Comparison of ENCODE assay signal across 2 cellular contexts in genomic region chr2:38945372-38945771, GRCh38.
TF ChIP-seq lines count a peak whose summit lies in the region.

No MANE protein-coding gene starts in this region.

TF ChIP-seq in GM23338, 12 proteins besides CTCF, POLR2A, EP300 and RAD21:
- TF ChIP-seq NANOG (IDR thresholded peaks at IDR 0.05; ENCODE audit: borderline replicate concordance) (no peak), EZH2phosphoT487 (IDR thresholded peaks at IDR 0.05; ENCODE audit: unreplicated experiment) (no peak), ZNF331 (CRISPR knock-in tag; IDR thresholded peaks at IDR 0.05; ENCODE audit: low read depth) (no peak), STAT1 (IDR thresholded peaks at IDR 0.05; ENCODE audit: unreplicated experiment) (no peak), ZNF114 (CRISPR knock-in tag; IDR thresholded peaks at IDR 0.05) (no peak), JUNB (IDR thresholded peaks at IDR 0.05; ENCODE audit: unreplicated experiment) (no peak), EZH2 (IDR thresholded peaks at IDR 0.05; ENCODE audit: low read depth, unreplicated experiment) (no peak), POLR2AphosphoS5 (IDR thresholded peaks at IDR 0.05; ENCODE audit: low read depth) (no peak), ZNF462 (CRISPR knock-in tag; IDR thresholded peaks at IDR 0.05) (no peak), CREB1 (CRISPR knock-in tag; IDR thresholded peaks at IDR 0.05; ENCODE audit: low read depth) (no peak)
- TF ChIP-seq, protein P1, sequence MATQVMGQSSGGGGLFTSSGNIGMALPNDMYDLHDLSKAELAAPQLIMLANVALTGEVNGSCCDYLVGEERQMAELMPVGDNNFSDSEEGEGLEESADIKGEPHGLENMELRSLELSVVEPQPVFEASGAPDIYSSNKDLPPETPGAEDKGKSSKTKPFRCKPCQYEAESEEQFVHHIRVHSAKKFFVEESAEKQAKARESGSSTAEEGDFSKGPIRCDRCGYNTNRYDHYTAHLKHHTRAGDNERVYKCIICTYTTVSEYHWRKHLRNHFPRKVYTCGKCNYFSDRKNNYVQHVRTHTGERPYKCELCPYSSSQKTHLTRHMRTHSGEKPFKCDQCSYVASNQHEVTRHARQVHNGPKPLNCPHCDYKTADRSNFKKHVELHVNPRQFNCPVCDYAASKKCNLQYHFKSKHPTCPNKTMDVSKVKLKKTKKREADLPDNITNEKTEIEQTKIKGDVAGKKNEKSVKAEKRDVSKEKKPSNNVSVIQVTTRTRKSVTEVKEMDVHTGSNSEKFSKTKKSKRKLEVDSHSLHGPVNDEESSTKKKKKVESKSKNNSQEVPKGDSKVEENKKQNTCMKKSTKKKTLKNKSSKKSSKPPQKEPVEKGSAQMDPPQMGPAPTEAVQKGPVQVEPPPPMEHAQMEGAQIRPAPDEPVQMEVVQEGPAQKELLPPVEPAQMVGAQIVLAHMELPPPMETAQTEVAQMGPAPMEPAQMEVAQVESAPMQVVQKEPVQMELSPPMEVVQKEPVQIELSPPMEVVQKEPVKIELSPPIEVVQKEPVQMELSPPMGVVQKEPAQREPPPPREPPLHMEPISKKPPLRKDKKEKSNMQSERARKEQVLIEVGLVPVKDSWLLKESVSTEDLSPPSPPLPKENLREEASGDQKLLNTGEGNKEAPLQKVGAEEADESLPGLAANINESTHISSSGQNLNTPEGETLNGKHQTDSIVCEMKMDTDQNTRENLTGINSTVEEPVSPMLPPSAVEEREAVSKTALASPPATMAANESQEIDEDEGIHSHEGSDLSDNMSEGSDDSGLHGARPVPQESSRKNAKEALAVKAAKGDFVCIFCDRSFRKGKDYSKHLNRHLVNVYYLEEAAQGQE (IDR thresholded peaks at IDR 0.05; ENCODE audit: unreplicated experiment): no peak
- TF ChIP-seq, protein P2, sequence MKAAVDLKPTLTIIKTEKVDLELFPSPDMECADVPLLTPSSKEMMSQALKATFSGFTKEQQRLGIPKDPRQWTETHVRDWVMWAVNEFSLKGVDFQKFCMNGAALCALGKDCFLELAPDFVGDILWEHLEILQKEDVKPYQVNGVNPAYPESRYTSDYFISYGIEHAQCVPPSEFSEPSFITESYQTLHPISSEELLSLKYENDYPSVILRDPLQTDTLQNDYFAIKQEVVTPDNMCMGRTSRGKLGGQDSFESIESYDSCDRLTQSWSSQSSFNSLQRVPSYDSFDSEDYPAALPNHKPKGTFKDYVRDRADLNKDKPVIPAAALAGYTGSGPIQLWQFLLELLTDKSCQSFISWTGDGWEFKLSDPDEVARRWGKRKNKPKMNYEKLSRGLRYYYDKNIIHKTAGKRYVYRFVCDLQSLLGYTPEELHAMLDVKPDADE (IDR thresholded peaks at IDR 0.05): no peak

TF ChIP-seq in K562, 482 proteins besides CTCF, POLR2A, EP300 and RAD21 (continues in another document):
- TF ChIP-seq NR1H2 (CRISPR knock-in tag; IDR thresholded peaks at IDR 0.05) (no peak), NFIX (CRISPR knock-in tag; IDR thresholded peaks at IDR 0.05; ENCODE audit: low read depth) (no peak), MAZ (CRISPR knock-in tag; conservative IDR thresholded peaks at IDR 0.05 in 1 of 2, IDR thresholded peaks at IDR 0.05 in 1 of 2) (no peak), SRSF7 (optimal IDR thresholded peaks at IDR 0.05; ENCODE audit: low read depth, low read length) (no peak), ZBTB12 (CRISPR knock-in tag; IDR thresholded peaks at IDR 0.05) (no peak), STAT5A (IDR thresholded peaks at IDR 0.05; ENCODE audit: borderline replicate concordance, low read length) (peak; percentile 36; the same call in 1 of the 2 replicates), POLR2AphosphoS5 (IDR thresholded peaks at IDR 0.05; ENCODE audit: control insufficient read depth, insufficient read depth, low read depth, low read length) (peak; percentile 58; the same call in 1 of the 2 replicates), TAL1 (IDR thresholded peaks at IDR 0.05) (peak; percentile 70), ZNF174 (CRISPR knock-in tag; IDR thresholded peaks at IDR 0.05) (no peak), POLR3A (IDR thresholded peaks at IDR 0.05; ENCODE audit: borderline replicate concordance, extremely low read depth, insufficient read depth, insufficient read length) (no peak), KDM2B (CRISPR knock-in tag; IDR thresholded peaks at IDR 0.05) (no peak), ETS2 (tag; IDR thresholded peaks at IDR 0.05; ENCODE audit: borderline replicate concordance, poor library complexity, severe bottlenecking) (no peak), NR3C1 (CRISPR knock-in tag; IDR thresholded peaks at IDR 0.05) (no peak), ZBTB5 (IDR thresholded peaks at IDR 0.05) (no peak), TEAD1 (CRISPR knock-in tag; IDR thresholded peaks at IDR 0.05) (no peak), RREB1 (CRISPR knock-in tag; IDR thresholded peaks at IDR 0.05) (no peak), CHCHD3 (CRISPR knock-in tag; IDR thresholded peaks at IDR 0.05) (no peak), HDAC8 (tag; IDR thresholded peaks at IDR 0.05) (no peak), KHSRP (IDR thresholded peaks at IDR 0.05) (no peak)
- TF ChIP-seq, protein P3, sequence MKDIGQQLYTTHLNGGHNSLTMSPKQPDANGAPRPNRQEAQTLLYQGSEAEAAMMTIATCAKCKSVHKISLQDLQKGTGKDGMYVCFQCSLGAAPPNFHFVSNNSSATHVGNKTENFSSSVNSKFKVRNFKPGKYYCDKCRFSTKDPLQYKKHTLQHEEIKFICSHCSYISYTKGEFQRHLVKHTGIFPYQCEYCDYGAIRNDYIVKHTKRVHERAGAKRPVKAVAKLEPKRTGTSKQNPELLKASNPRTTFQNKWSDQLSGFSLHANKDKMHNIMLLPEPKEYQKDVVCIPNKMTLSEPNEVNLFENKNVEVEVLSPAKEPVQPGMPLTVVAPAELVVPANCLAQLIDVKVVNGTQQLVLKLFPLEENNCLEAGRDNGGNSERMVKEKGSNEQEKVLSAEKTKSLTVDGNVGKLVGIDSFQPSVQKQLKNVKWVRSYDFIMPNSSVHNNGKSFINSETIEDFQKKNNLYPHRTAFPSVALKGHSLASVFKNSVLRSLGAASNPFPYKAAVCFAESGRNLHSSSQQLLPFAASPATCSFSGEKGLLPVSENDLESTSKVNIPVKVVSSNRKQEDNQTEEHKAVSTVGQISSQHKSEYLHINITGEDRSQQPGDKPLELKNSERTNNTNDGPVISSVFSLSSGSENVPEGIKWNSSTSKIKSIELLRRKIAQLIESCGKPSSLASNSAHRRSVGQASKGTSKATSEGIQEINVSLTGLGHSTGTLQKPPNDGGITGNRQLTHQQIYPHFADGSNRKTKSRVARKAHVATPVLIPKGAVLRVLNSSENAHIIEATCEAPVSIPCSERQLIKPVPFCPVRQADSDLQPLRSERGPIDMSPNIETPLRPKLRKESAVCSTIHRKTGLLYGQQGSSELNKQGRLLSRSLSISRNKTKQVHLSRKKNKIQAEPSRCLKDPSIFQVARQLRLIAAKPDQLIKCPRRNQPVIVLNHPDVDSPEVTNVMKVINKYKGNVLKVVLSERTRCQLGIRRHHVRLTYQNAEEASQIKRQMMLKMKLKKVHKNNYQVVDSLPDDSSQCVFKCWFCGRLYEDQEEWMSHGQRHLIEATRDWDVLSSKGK (CRISPR knock-in tag; IDR thresholded peaks at IDR 0.05): no peak
- TF ChIP-seq, protein P4, sequence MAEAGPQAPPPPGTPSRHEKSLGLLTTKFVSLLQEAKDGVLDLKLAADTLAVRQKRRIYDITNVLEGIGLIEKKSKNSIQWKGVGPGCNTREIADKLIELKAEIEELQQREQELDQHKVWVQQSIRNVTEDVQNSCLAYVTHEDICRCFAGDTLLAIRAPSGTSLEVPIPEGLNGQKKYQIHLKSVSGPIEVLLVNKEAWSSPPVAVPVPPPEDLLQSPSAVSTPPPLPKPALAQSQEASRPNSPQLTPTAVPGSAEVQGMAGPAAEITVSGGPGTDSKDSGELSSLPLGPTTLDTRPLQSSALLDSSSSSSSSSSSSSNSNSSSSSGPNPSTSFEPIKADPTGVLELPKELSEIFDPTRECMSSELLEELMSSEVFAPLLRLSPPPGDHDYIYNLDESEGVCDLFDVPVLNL (CRISPR knock-in tag; IDR thresholded peaks at IDR 0.05; ENCODE audit: low read depth): no peak
- TF ChIP-seq, protein P5, sequence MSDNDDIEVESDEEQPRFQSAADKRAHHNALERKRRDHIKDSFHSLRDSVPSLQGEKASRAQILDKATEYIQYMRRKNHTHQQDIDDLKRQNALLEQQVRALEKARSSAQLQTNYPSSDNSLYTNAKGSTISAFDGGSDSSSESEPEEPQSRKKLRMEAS (CRISPR knock-in tag; IDR thresholded peaks at IDR 0.05): no peak
- TF ChIP-seq, protein P6, sequence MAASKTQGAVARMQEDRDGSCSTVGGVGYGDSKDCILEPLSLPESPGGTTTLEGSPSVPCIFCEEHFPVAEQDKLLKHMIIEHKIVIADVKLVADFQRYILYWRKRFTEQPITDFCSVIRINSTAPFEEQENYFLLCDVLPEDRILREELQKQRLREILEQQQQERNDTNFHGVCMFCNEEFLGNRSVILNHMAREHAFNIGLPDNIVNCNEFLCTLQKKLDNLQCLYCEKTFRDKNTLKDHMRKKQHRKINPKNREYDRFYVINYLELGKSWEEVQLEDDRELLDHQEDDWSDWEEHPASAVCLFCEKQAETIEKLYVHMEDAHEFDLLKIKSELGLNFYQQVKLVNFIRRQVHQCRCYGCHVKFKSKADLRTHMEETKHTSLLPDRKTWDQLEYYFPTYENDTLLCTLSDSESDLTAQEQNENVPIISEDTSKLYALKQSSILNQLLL (CRISPR knock-in tag; IDR thresholded peaks at IDR 0.05; ENCODE audit: borderline replicate concordance): no peak
- TF ChIP-seq, protein P7, sequence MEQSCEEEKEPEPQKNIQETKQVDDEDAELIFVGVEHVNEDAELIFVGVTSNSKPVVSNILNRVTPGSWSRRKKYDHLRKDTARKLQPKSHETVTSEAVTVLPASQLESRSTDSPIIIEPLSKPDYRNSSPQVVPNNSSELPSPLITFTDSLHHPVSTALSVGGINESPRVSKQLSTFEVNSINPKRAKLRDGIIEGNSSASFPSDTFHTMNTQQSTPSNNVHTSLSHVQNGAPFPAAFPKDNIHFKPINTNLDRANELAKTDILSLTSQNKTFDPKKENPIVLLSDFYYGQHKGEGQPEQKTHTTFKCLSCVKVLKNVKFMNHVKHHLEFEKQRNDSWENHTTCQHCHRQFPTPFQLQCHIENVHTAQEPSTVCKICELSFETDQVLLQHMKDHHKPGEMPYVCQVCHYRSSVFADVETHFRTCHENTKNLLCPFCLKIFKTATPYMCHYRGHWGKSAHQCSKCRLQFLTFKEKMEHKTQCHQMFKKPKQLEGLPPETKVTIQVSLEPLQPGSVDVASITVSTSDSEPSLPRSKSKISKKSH (CRISPR knock-in tag; IDR thresholded peaks at IDR 0.05): no peak
